Comparison of ENCODE assay signal across 20 cellular contexts in the genomic region with DNA sequence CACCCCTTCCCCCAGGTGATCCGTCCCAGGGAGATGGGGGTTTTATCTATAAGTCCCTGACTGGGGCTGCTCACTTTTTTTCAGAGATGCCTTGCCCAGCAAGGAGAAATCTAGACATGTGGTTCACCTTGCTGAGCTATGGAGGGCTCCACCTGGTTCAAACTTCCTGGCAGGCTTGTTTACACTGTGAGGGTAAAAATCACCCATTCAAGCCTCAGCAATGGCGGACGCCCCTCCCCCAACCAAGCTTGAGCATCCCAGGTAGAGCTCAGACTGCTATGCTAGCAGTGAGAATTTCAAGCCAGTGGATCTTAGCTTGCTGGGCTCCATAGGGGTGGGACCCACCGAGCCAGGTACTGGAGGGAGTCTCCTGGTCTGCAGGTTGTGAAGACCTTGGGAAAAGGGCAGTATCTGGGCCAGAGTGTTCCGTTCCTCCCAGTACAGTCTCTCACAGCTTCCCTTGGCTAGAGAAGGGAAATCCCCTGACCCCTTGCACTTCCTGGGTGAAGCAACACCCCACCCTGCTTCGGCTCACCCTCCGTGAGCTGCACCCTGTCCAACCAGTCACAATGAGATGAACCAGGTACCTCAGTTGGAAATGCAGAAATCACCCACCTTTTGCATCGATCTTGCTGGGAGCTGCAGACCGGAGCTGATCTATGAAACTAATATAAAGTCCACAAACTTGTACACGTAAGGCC.
A peak's percentile ranks its signal among the peaks of the same experiment; 100 is the strongest.
DNase-seq lines count a peak whose midpoint lies in the region; ATAC-seq and TF ChIP-seq lines count a peak whose summit lies in the region.
"Had no signal": no experiment of that assay in that cellular context is flagged by ENCODE, and none has a peak within 500 bp of the region (broad histone marks: within the 10 kb centered on the region; RNA-seq: fewer than 3 reads in every experiment).

No MANE protein-coding gene starts in this region.

- no peak overlapping the region for H3K9ac ChIP-seq in iPS-20b (ENCODE audit: low read depth, low read length)

- no peaks in the 10 kb centered on the region for H3F3A ChIP-seq in GM23338 (replicated peaks; ENCODE audit: low read depth)

- no peaks in the 10 kb centered on the region for H3K36me3 ChIP-seq in GM23338 (ENCODE audit: insufficient read depth)
- no peaks in the 10 kb centered on the region for H3K36me3 ChIP-seq in iPS-20b (ENCODE audit: insufficient read depth, low read depth, low read length)
- H3K36me3 ChIP-seq: BE2C, HAP-1 had no signal

- POLR2A ChIA-PET in WTC11 (lab: Charles Lee): interaction anchor here (0.6 kb wide), 1 partner anchor 22 kb away, joined by 5 read pairs; no protein-coding TSS in a partner anchor

- H3K4me1 ChIP-seq in GM23338 (ENCODE audit: insufficient read depth) (peaks cover 3% of the 10 kb centered on the region; the same call in 1 of the 2 replicates), iPS-20b (ENCODE audit: insufficient read depth, low read length) (no peaks in the 10 kb centered on the region)
- H3K4me1 ChIP-seq: BE2C, HAP-1 had no signal

- no peaks in the 10 kb centered on the region for H3K9me3 ChIP-seq in iPS-20b (ENCODE audit: insufficient read depth, low read depth, low read length)
- H3K9me3 ChIP-seq: BE2C, HAP-1 had no signal

- no peaks in the 10 kb centered on the region for H3K79me2 ChIP-seq in GM23338 (replicated peaks; ENCODE audit: insufficient read depth)

- no peak for TF ChIP-seq CTCF in GM23338 (conservative IDR thresholded peaks at IDR 0.05; ENCODE audit: low read depth in 2 of 2)
- TF ChIP-seq CTCF in WTC11 (IDR thresholded peaks at IDR 0.05): no peak
- no peak for TF ChIP-seq CTCF in natural killer cell (IDR thresholded peaks at IDR 0.05)

- no peaks in the 10 kb centered on the region for H3K27me3 ChIP-seq in GM23338 (ENCODE audit: insufficient read depth)
- no peaks in the 10 kb centered on the region for H3K27me3 ChIP-seq in iPS-20b (ENCODE audit: insufficient read depth, low read length)
- H3K27me3 ChIP-seq: BE2C had no signal

- intact Hi-C loops in natural killer cell (cut with micrococcal nuclease): no loop called here
- intact Hi-C loops in activated T-helper 1 cell treated with anti-CD3 and anti-CD28 coated beads, Interleukin-12 subunit alpha, Interleukin-12 subunit beta, Interleukin-2, Interleukin-4 antibody, amounts not matched to agents 30 ng/mL and 10 ng/mL and 1 ng/mL, durations not matched to agents 14 hours and 24 hours and 36 hours (cut with micrococcal nuclease): no loop called here

- H3K9me2 ChIP-seq in GM23338 (ENCODE audit: insufficient read depth): peaks cover 5% of the 10 kb centered on the region

- H3K4me1 Mint-ChIP-seq in GM23338 (peaks cover 5% of the 10 kb centered on the region), WTC11 (peaks cover 12% of the 10 kb centered on the region), natural killer cell (peaks cover 23 to 34% of the 10 kb centered on the region in 2 donors)
- H3K4me1 Mint-ChIP-seq in activated T-helper 1 cell treated with anti-CD3 and anti-CD28 coated beads, Interleukin-12 subunit alpha, Interleukin-12 subunit beta, Interleukin-2, Interleukin-4 antibody, amounts not matched to agents 30 ng/mL and 10 ng/mL and 1 ng/mL, durations not matched to agents 14 hours and 24 hours and 36 hours (ENCODE audit: low read depth): no peaks in the 10 kb centered on the region
- H3K4me1 Mint-ChIP-seq: CD8-positive, alpha-beta memory T cell had no signal

- H3K36me3 Mint-ChIP-seq in GM23338 (ENCODE audit: low read depth): peaks cover 6% of the 10 kb centered on the region; the same call in 2 of the 3 replicates
- H3K36me3 Mint-ChIP-seq in WTC11: peaks cover 10% of the 10 kb centered on the region
- peaks cover 8% of the 10 kb centered on the region for H3K36me3 Mint-ChIP-seq in natural killer cell
- H3K36me3 Mint-ChIP-seq in activated T-helper 1 cell treated with anti-CD3 and anti-CD28 coated beads, Interleukin-12 subunit alpha, Interleukin-12 subunit beta, Interleukin-2, Interleukin-4 antibody, amounts not matched to agents 30 ng/mL and 10 ng/mL and 1 ng/mL, durations not matched to agents 14 hours and 24 hours and 36 hours (ENCODE audit: low read depth): no peaks in the 10 kb centered on the region
- H3K36me3 Mint-ChIP-seq: CD4-positive, CD25-positive, alpha-beta regulatory T cell; CD8-positive, alpha-beta memory T cell had no signal

- H3K27ac Mint-ChIP-seq in GM23338 (peak overlapping the region; percentile 83), WTC11 (0 out of 2 replicates have a peak overlapping the region, but pooled peaks have one; percentile 70), natural killer cell (peak overlapping the region; percentile 32 to 81)
- H3K27ac Mint-ChIP-seq in activated T-helper 1 cell treated with anti-CD3 and anti-CD28 coated beads, Interleukin-12 subunit alpha, Interleukin-12 subunit beta, Interleukin-2, Interleukin-4 antibody, amounts not matched to agents 30 ng/mL and 10 ng/mL and 1 ng/mL, durations not matched to agents 14 hours and 24 hours and 36 hours: no peak overlapping the region
- H3K27ac Mint-ChIP-seq: CD4-positive, CD25-positive, alpha-beta regulatory T cell; CD8-positive, alpha-beta memory T cell had no signal

- DNase-seq in GM23338 (ENCODE audit: low spot score): peak; percentile 31
- DNase-seq in WTC11 (ENCODE audit: low spot score): peak; percentile 24
- peak; percentile 22 for DNase-seq in natural killer cell
- DNase-seq in activated T-helper 1 cell treated with anti-CD3 and anti-CD28 coated beads, Interleukin-12 subunit alpha, Interleukin-12 subunit beta, Interleukin-2, Interleukin-4 antibody, amounts not matched to agents 30 ng/mL and 10 ng/mL and 1 ng/mL, durations not matched to agents 14 hours and 24 hours and 36 hours (ENCODE audit: low spot score): no peak
- DNase-seq: BE2C; C1 segment of cervical spinal cord; CD4-positive, CD25-positive, alpha-beta regulatory T cell; CD8-positive, alpha-beta memory T cell; COR-L47; DMS153; DMS79; GDM1; IMR-90 had no signal

- no peak overlapping the region for H3K4me3 Mint-ChIP-seq in GM23338
- no peak overlapping the region for H3K4me3 Mint-ChIP-seq in WTC11
- H3K4me3 Mint-ChIP-seq in natural killer cell: peak overlapping the region; percentile 80
- no peak overlapping the region for H3K4me3 Mint-ChIP-seq in activated T-helper 1 cell treated with anti-CD3 and anti-CD28 coated beads, Interleukin-12 subunit alpha, Interleukin-12 subunit beta, Interleukin-2, Interleukin-4 antibody, amounts not matched to agents 30 ng/mL and 10 ng/mL and 1 ng/mL, durations not matched to agents 14 hours and 24 hours and 36 hours
- H3K4me3 Mint-ChIP-seq: CD4-positive, CD25-positive, alpha-beta regulatory T cell; CD8-positive, alpha-beta memory T cell had no signal

- 0 out of 2 replicates have a peak overlapping the region, but pooled peaks have one; percentile 20 for H3K4me2 ChIP-seq in GM23338

- CTCF ChIA-PET in WTC11 (lab: Charles Lee): interaction anchor here (1.0 kb wide), 1 partner anchor 47 kb away, joined by 4 read pairs; no protein-coding TSS in a partner anchor

- no peaks in the 10 kb centered on the region for H4K20me1 ChIP-seq in GM23338 (replicated peaks; ENCODE audit: insufficient read depth)

- peak overlapping the region; percentile 52; the same call in 1 of the 2 replicates for H2AFZ ChIP-seq in GM23338

- H3K27ac ChIP-seq in GM23338 (ENCODE audit: low read depth) (no peak overlapping the region), iPS-20b (ENCODE audit: low read length) (peak overlapping the region; percentile 22)
- H3K27ac ChIP-seq: HL-60 had no signal

- ATAC-seq in GM23338: peak; percentile 68
- peak; percentile 76 for ATAC-seq in WTC11
- ATAC-seq in natural killer cell: peak; percentile 67 to 89 (median 89)
- ATAC-seq in GM19397 (IDR thresholded peaks at IDR 0.05; ENCODE audit: unreplicated experiment): no peak
- no peak for ATAC-seq in GM21619 (IDR thresholded peaks at IDR 0.05; ENCODE audit: unreplicated experiment)
- ATAC-seq in HG02610 (IDR thresholded peaks at IDR 0.05; ENCODE audit: unreplicated experiment): no peak
- ATAC-seq: K562 had no signal

- H3K4me3 ChIP-seq in GM23338: no peak overlapping the region
- no peak overlapping the region for H3K4me3 ChIP-seq in iPS-20b (ENCODE audit: low read length)
- H3K4me3 ChIP-seq: HAP-1, K562 had no signal

- peaks cover 11% of the 10 kb centered on the region; the same call in 1 of the 3 replicates for H3K9me3 Mint-ChIP-seq in GM23338
- peaks cover 45% of the 10 kb centered on the region for H3K9me3 Mint-ChIP-seq in WTC11
- H3K9me3 Mint-ChIP-seq in natural killer cell: peaks cover 7 to 9% of the 10 kb centered on the region in 2 donors
- peaks cover 11% of the 10 kb centered on the region for H3K9me3 Mint-ChIP-seq in activated T-helper 1 cell treated with anti-CD3 and anti-CD28 coated beads, Interleukin-12 subunit alpha, Interleukin-12 subunit beta, Interleukin-2, Interleukin-4 antibody, amounts not matched to agents 30 ng/mL and 10 ng/mL and 1 ng/mL, durations not matched to agents 14 hours and 24 hours and 36 hours

- H3K27me3 Mint-ChIP-seq in GM23338 (ENCODE audit: insufficient read depth, low read depth, poor library complexity) (peaks cover 4% of the 10 kb centered on the region), WTC11 (ENCODE audit: low read depth) (no peaks in the 10 kb centered on the region), natural killer cell (ENCODE audit: low read depth in 2 of 2) (peaks cover 0 to 2% of the 10 kb centered on the region in 2 donors)
- H3K27me3 Mint-ChIP-seq in activated T-helper 1 cell treated with anti-CD3 and anti-CD28 coated beads, Interleukin-12 subunit alpha, Interleukin-12 subunit beta, Interleukin-2, Interleukin-4 antibody, amounts not matched to agents 30 ng/mL and 10 ng/mL and 1 ng/mL, durations not matched to agents 14 hours and 24 hours and 36 hours (ENCODE audit: insufficient read depth): no peaks in the 10 kb centered on the region
- H3K27me3 Mint-ChIP-seq: CD4-positive, CD25-positive, alpha-beta regulatory T cell had no signal

TF ChIP-seq in GM23338, 12 proteins besides CTCF, POLR2A, EP300 and RAD21 (continues in another document):
- TF ChIP-seq ZNF331 (CRISPR knock-in tag; IDR thresholded peaks at IDR 0.05; ENCODE audit: low read depth): no peak

TF ChIP-seq in WTC11, 78 proteins besides CTCF, POLR2A, EP300 and RAD21:
- 0 out of 2 replicates have a peak, but pooled peaks have one; percentile 21 for TF ChIP-seq ZBTB21 (CRISPR knock-in tag; IDR thresholded peaks at IDR 0.05; ENCODE audit: borderline replicate concordance)
- TF ChIP-seq MYBL2 (CRISPR knock-in tag; IDR thresholded peaks at IDR 0.05): no peak

Comparison
In these comparisons a context has a peak if more than half of its experiments do, and no peak if none do; other contexts are left out.
1. ATAC-seq: peak in GM23338 (single experiment), WTC11 (single experiment) and natural killer cell (3 of 3); none in GM19397 (single experiment), GM21619 (single experiment) and HG02610 (single experiment).